In genomic region chr19:3188627-3189596, GRCh38 we compare ENCODE assay signal across 11 cellular contexts. TPM values are rescaled to one million over a fixed set of nuclear protein-coding genes. Genes with fewer than 3 reads are reported as not detected.
DNase-seq lines count a peak whose midpoint lies in the region; ATAC-seq lines count a peak whose summit lies in the region.
"Had no signal": no experiment of that assay in that cellular context is flagged by ENCODE, and none has a peak within 500 bp of the region (broad histone marks: within the 10 kb centered on the region; RNA-seq: fewer than 3 reads in every experiment).

No MANE protein-coding gene starts in this region.

- intact Hi-C loops in right cardiac atrium (cut with DNase I) (no loop called here), Right ventricle myocardium superior (cut with DNase I) (no loop called here)
- intact Hi-C loops in activated CD4-positive, alpha-beta memory T cell treated with anti-CD3 and anti-CD28 coated beads for 36 hours (cut with micrococcal nuclease): no loop called here

- CTCF ChIA-PET in activated CD4-positive, alpha-beta memory T cell treated with anti-CD3 and anti-CD28 coated beads for 36 hours (lab: Charles Lee): interaction anchor here (0.8 to 0.9 kb wide), 2 partner anchors 36 to 226 kb away, joined by 3 to 4 read pairs; partner anchors contain the start of gene CELF5

- no peak for ATAC-seq in right cardiac atrium
- ATAC-seq in Right ventricle myocardium superior (ENCODE audit: poor library complexity): no peak
- no peak for ATAC-seq in memory B cell (ENCODE audit: low read depth)
- no peak for ATAC-seq in left lobe of liver
- no peak for ATAC-seq in GM18520 (IDR thresholded peaks at IDR 0.05; ENCODE audit: unreplicated experiment)

- peaks cover 44% of the 10 kb centered on the region for H3K4me1 Mint-ChIP-seq in activated CD4-positive, alpha-beta memory T cell treated with anti-CD3 and anti-CD28 coated beads for 36 hours (ENCODE audit: low read depth)
- peaks cover 37% of the 10 kb centered on the region for H3K4me1 Mint-ChIP-seq in memory B cell

- no peaks in the 10 kb centered on the region for H3K27me3 ChIP-seq in right cardiac atrium (ENCODE audit: control insufficient read depth, insufficient read depth)

- no peak overlapping the region for H3K4me3 ChIP-seq in right cardiac atrium (ENCODE audit: low read length)
- H3K4me3 ChIP-seq: thoracic aorta had no signal

- H3K36me3 Mint-ChIP-seq in activated CD4-positive, alpha-beta memory T cell treated with anti-CD3 and anti-CD28 coated beads for 36 hours: peaks cover 12% of the 10 kb centered on the region
- H3K36me3 Mint-ChIP-seq in memory B cell: peaks cover 17% of the 10 kb centered on the region

- no peaks in the 10 kb centered on the region for H3K9me3 ChIP-seq in right cardiac atrium (ENCODE audit: control insufficient read depth, low read length)
- H3K9me3 ChIP-seq: thoracic aorta had no signal

- H3K4me3 Mint-ChIP-seq in activated CD4-positive, alpha-beta memory T cell treated with anti-CD3 and anti-CD28 coated beads for 36 hours: peak overlapping the region; percentile 8
- peak overlapping the region; percentile 69 for H3K4me3 Mint-ChIP-seq in memory B cell

- no peak overlapping the region for H3K27ac ChIP-seq in right cardiac atrium (ENCODE audit: low read length)
- H3K27ac ChIP-seq: parathyroid adenoma, thoracic aorta had no signal

- 88% methylated on average over 35 of the region's 35 CpGs for WGBS in right cardiac atrium

- POLR2A ChIA-PET in activated CD4-positive, alpha-beta memory T cell treated with anti-CD3 and anti-CD28 coated beads for 36 hours (lab: Charles Lee): no interaction called here

- peaks cover 6% of the 10 kb centered on the region for H3K4me1 ChIP-seq in right cardiac atrium (ENCODE audit: control insufficient read depth, insufficient read depth, low read length)

- H3K9me3 Mint-ChIP-seq in activated CD4-positive, alpha-beta memory T cell treated with anti-CD3 and anti-CD28 coated beads for 36 hours: no peaks in the 10 kb centered on the region
- H3K9me3 Mint-ChIP-seq in memory B cell: no peaks in the 10 kb centered on the region

- peak in 2 of 3 donors; percentile 51 to 59 for DNase-seq in right cardiac atrium
- no peak for DNase-seq in Right ventricle myocardium superior
- no peak for DNase-seq in activated CD4-positive, alpha-beta memory T cell treated with anti-CD3 and anti-CD28 coated beads for 36 hours
- DNase-seq in memory B cell (ENCODE audit: low spot score in 2 of 2): no peak
- DNase-seq in NCI-H2029 (lab: John Stamatoyannopoulos, UW): no peak
- no peak for DNase-seq in left lobe of liver (ENCODE audit: low spot score)
- no peak for DNase-seq in activated gamma-delta T cell (lab: John Stamatoyannopoulos, UW)
- DNase-seq: NCI-H2227 treated with DMSO at 0.1 percent for 48 hours had no signal

- no peaks in the 10 kb centered on the region for H3K27me3 Mint-ChIP-seq in activated CD4-positive, alpha-beta memory T cell treated with anti-CD3 and anti-CD28 coated beads for 36 hours
- no peaks in the 10 kb centered on the region for H3K27me3 Mint-ChIP-seq in memory B cell

- no peak overlapping the region for H3K27ac Mint-ChIP-seq in activated CD4-positive, alpha-beta memory T cell treated with anti-CD3 and anti-CD28 coated beads for 36 hours
- no peak overlapping the region for H3K27ac Mint-ChIP-seq in memory B cell

RNA-seq across cellular contexts. Expression of gene NCLN, which starts 3.2 kb away (rescaled TPM):
- 10 to 100 TPM; 25.8 to 36.6 (median 27.9) TPM for total RNA-seq in right cardiac atrium
- 20.3 TPM for polyA plus RNA-seq in right cardiac atrium
- total RNA-seq in Right ventricle myocardium superior: 24.9 TPM
- 10 to 100 TPM; 47.0 to 50.9 TPM for total RNA-seq in activated CD4-positive, alpha-beta memory T cell treated with anti-CD3 and anti-CD28 coated beads for 36 hours
- total RNA-seq in left lobe of liver: 40.7 TPM

RNA-seq across cellular contexts. Expression of gene S1PR4, which starts 10.3 kb away (rescaled TPM):
- total RNA-seq in right cardiac atrium: under 1 TPM; 0.33 to 0.96 (median 0.74) TPM
- 0.97 TPM for polyA plus RNA-seq in right cardiac atrium
- 0.27 TPM for total RNA-seq in Right ventricle myocardium superior
- 10 to 100 TPM; 32.7 to 34.0 TPM for total RNA-seq in activated CD4-positive, alpha-beta memory T cell treated with anti-CD3 and anti-CD28 coated beads for 36 hours
- total RNA-seq in left lobe of liver: 0.70 TPM

RNA-seq across cellular contexts. Expression of gene CELF5, which starts 35.5 kb away (rescaled TPM):
- under 1 TPM in 2 of 4 donors, not detected in 2; 0.14 to 0.20 TPM for total RNA-seq in right cardiac atrium
- polyA plus RNA-seq in right cardiac atrium: not detected
- total RNA-seq in Right ventricle myocardium superior: not detected
- under 1 TPM in 1 of 2 experiments, not detected in 1; 0.14 TPM for total RNA-seq in activated CD4-positive, alpha-beta memory T cell treated with anti-CD3 and anti-CD28 coated beads for 36 hours
- 0.18 TPM for total RNA-seq in left lobe of liver
- total RNA-seq: thoracic aorta had no signal

RNA-seq across cellular contexts. Expression of gene GNA15, which starts 53.1 kb away (rescaled TPM):
- 1 to 10 TPM; 1.8 to 2.5 (median 2.1) TPM for total RNA-seq in right cardiac atrium
- polyA plus RNA-seq in right cardiac atrium: 1.00 TPM
- 2.8 TPM for total RNA-seq in Right ventricle myocardium superior
- total RNA-seq in activated CD4-positive, alpha-beta memory T cell treated with anti-CD3 and anti-CD28 coated beads for 36 hours: 10 to 100 TPM; 78.4 to 79.5 TPM
- 1.0 TPM for total RNA-seq in left lobe of liver

Comparison
In these comparisons a context has a peak if more than half of its experiments do, and no peak if none do; other contexts are left out.
1. DNase-seq: peak in right cardiac atrium (2 of 3); none in Right ventricle myocardium superior (single experiment), activated CD4-positive, alpha-beta memory T cell treated with anti-CD3 and anti-CD28 coated beads for 36 hours (single experiment), memory B cell (0 of 2), NCI-H2029 (single experiment), left lobe of liver (single experiment) and activated gamma-delta T cell (single experiment).
2. RNA of gene S1PR4, which starts 10.3 kb away (total RNA-seq): 32.7 to 34.0 TPM in activated CD4-positive, alpha-beta memory T cell treated with anti-CD3 and anti-CD28 coated beads for 36 hours; 0.33 to 0.96 TPM in right cardiac atrium, 0.70 TPM in left lobe of liver (single experiment) and 0.27 TPM in Right ventricle myocardium superior (single experiment); every median in the first group is over 10 times any median in the second.